8 cellular contexts compared by ENCODE assay signal in the genomic region with DNA sequence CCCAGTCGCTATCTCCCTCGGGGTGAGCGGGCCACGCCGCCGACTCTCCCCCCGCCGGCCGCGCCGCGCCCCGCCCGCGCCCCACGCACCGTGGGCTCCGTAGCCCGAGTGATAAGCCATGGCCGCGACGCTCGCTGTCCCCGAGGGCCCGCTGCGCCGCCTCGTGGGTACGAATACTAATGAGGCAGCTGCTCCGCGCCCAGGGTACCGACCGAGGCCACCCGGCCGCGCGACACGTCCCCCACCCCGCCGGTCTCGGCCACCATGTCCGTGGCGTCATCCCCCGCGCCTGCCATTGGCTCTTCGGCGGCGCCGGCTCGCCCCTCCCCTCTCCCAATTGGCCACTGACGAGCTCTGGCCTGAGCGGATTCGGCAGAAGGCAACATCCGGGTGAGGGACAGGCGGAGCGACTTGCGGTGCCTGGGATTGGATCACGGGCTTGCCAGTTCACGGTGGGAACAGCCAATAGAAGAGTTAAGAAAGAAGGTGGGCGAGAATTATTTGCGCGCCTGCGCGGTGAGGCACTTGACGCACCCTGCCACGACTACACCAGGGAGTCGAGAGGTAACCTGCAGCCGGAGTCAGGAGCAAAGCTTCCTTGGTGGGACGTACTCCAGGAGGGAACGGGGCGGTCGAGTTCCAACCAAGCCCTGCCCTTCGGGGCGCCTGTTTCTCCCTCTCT. TPM values are rescaled to one million over a fixed set of nuclear protein-coding genes. Genes with fewer than 3 reads are reported as not detected.
A peak's percentile ranks its signal among the peaks of the same experiment; 100 is the strongest.
DNase-seq lines count a peak whose midpoint lies in the region; ATAC-seq, FAIRE-seq and TF ChIP-seq lines count a peak whose summit lies in the region.

A gene with protein sequence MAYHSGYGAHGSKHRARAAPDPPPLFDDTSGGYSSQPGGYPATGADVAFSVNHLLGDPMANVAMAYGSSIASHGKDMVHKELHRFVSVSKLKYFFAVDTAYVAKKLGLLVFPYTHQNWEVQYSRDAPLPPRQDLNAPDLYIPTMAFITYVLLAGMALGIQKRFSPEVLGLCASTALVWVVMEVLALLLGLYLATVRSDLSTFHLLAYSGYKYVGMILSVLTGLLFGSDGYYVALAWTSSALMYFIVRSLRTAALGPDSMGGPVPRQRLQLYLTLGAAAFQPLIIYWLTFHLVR (minus strand): TSS at position 278 of the 682 bp plus-strand sequence. CDS start 158 bp downstream, at position 120.

- peak within 1 kb of the TSS; percentile 94 for H3K9ac ChIP-seq in astrocyte (ENCODE audit: low read length)

- H3K27ac Mint-ChIP-seq in astrocyte (ENCODE audit: unreplicated experiment), result peak within 1 kb of the TSS; percentile 97

- H3K9me3 ChIP-seq in astrocyte (ENCODE audit: insufficient read depth, low read depth, low read length) (no peaks in the 10 kb centered on the region), right cardiac atrium (ENCODE audit: control insufficient read depth, low read length) (no peaks in the 10 kb centered on the region), uterus (no peaks in the 10 kb centered on the region)

- peak within 1 kb of the TSS; percentile 90 for H3K4me3 Mint-ChIP-seq in astrocyte (ENCODE audit: unreplicated experiment)

- H2AFZ ChIP-seq in astrocyte (ENCODE audit: low read depth, low read length), result peak within 1 kb of the TSS; percentile 69

- no peaks in the 10 kb centered on the region for H3K9me3 Mint-ChIP-seq in astrocyte (ENCODE audit: unreplicated experiment)

- H3K79me2 ChIP-seq in astrocyte (ENCODE audit: insufficient read depth, low read length), result peaks cover 42% of the 10 kb centered on the region

- FAIRE-seq in astrocyte (lab: Jason Lieb, UNC), result peak; percentile 96

- H3K27me3 ChIP-seq in astrocyte (ENCODE audit: insufficient read depth, low read length) (peaks cover 22% of the 10 kb centered on the region), right cardiac atrium (ENCODE audit: control insufficient read depth, insufficient read depth) (no peaks in the 10 kb centered on the region), uterus (peaks cover 7 to 13% of the 10 kb centered on the region in 2 donors)

- H3K4me3 ChIP-seq in astrocyte (ENCODE audit: insufficient read depth, low read depth, low read length) (peak within 1 kb of the TSS; percentile 89), right cardiac atrium (ENCODE audit: low read length) (peak within 1 kb of the TSS; percentile 63), uterus (peak within 1 kb of the TSS; percentile 84 to 96)

- TF ChIP-seq POLR2A in GM18505 (IDR thresholded peaks at IDR 0.05; ENCODE audit: borderline replicate concordance, extremely low read depth, insufficient read depth, insufficient read length) (peak; percentile 87), uterus (IDR thresholded peaks at IDR 0.05) (peak; percentile 94 to 98)

- ATAC-seq in GM18505 (IDR thresholded peaks at IDR 0.05; ENCODE audit: unreplicated experiment) (peak; percentile 86), HG02973 (IDR thresholded peaks at IDR 0.05; ENCODE audit: unreplicated experiment) (peak; percentile 69), right cardiac atrium (peak; percentile 96)

- DNase-seq in NCI-H2029 (lab: John Stamatoyannopoulos, UW) (peak; percentile 98), T-helper 22 cell (ENCODE audit: low read depth) (peak; percentile 99), astrocyte (ENCODE audit: low read depth) (peak; percentile 99), right cardiac atrium (peak; percentile 99 to 100 (median 99)), pulmonary artery endothelial cell (ENCODE audit: low read depth, low spot score) (peak; percentile 99), uterus (peak; percentile 98 to 99)

- peaks cover 7% of the 10 kb centered on the region for H3K36me3 ChIP-seq in astrocyte (ENCODE audit: insufficient read depth, low read length)
- no peaks in the 10 kb centered on the region for H3K36me3 ChIP-seq in uterus

- H3K27ac ChIP-seq in astrocyte (ENCODE audit: low read depth, low read length) (peak within 1 kb of the TSS; percentile 97), right cardiac atrium (ENCODE audit: low read length) (peak within 1 kb of the TSS; percentile 76), uterus (peak within 1 kb of the TSS; percentile 86 to 98)

- TF ChIP-seq CTCF in astrocyte (IDR thresholded peaks at IDR 0.05; ENCODE audit: insufficient read depth, low read depth, low read length), result no peak
- TF ChIP-seq CTCF in uterus (IDR thresholded peaks at IDR 0.05), result peak in 1 of 4 experiments; percentile 21

- peaks cover 31% of the 10 kb centered on the region for H4K20me1 ChIP-seq in astrocyte (ENCODE audit: insufficient read depth, low read length)

- peak within 1 kb of the TSS; percentile 98 for H3K4me2 ChIP-seq in astrocyte (ENCODE audit: low read length)

- intact Hi-C loops in right cardiac atrium (cut with DNase I) (no loop called here), uterus (cut with DNase I; ENCODE audit: low total_unique reads) (loop anchor here (10.0 kb wide), 1 partner anchor 64 kb away; no protein-coding TSS in a partner anchor)

- H3K36me3 Mint-ChIP-seq in astrocyte (ENCODE audit: low read depth, unreplicated experiment), result peaks cover 6% of the 10 kb centered on the region

- peaks cover 22% of the 10 kb centered on the region for H3K27me3 Mint-ChIP-seq in astrocyte (ENCODE audit: low read depth, unreplicated experiment)

- peaks cover 16% of the 10 kb centered on the region for H3K4me1 Mint-ChIP-seq in astrocyte (ENCODE audit: low read depth, unreplicated experiment)

- peaks cover 22% of the 10 kb centered on the region for H3K4me1 ChIP-seq in astrocyte (ENCODE audit: insufficient read depth, low read length)
- peaks cover 10% of the 10 kb centered on the region for H3K4me1 ChIP-seq in right cardiac atrium (ENCODE audit: control insufficient read depth, insufficient read depth, low read length)
- peaks cover 0 to 19% of the 10 kb centered on the region in 2 donors for H3K4me1 ChIP-seq in uterus

- under 1% methylated on average over 74 of the region's 74 CpGs for WGBS in right cardiac atrium

RNA-seq across cellular contexts. Expression of the gene that starts here (rescaled TPM):
- total RNA-seq in astrocyte (129 and 159 TPM in 2 replicates), right cardiac atrium (10 to 100 TPM; 48.0 to 65.3 (median 50.5) TPM), pulmonary artery endothelial cell (146 and 204 TPM in 2 replicates), uterus (100 to 1,000 TPM in 1 of 4 donors, 10 to 100 TPM in 3; 38.9 to 101 (median 79.1) TPM)
- polyA plus RNA-seq in right cardiac atrium, result 56.1 TPM

Comparison
In these comparisons a context has a peak if more than half of its experiments do, and no peak if none do; other contexts are left out.
1. Peak in every context shown above with its lines: DNase-seq, ATAC-seq, H3K4me3 ChIP-seq and H3K27ac ChIP-seq.